ENCODE assay signal across 8 cellular contexts in the genomic region with DNA sequence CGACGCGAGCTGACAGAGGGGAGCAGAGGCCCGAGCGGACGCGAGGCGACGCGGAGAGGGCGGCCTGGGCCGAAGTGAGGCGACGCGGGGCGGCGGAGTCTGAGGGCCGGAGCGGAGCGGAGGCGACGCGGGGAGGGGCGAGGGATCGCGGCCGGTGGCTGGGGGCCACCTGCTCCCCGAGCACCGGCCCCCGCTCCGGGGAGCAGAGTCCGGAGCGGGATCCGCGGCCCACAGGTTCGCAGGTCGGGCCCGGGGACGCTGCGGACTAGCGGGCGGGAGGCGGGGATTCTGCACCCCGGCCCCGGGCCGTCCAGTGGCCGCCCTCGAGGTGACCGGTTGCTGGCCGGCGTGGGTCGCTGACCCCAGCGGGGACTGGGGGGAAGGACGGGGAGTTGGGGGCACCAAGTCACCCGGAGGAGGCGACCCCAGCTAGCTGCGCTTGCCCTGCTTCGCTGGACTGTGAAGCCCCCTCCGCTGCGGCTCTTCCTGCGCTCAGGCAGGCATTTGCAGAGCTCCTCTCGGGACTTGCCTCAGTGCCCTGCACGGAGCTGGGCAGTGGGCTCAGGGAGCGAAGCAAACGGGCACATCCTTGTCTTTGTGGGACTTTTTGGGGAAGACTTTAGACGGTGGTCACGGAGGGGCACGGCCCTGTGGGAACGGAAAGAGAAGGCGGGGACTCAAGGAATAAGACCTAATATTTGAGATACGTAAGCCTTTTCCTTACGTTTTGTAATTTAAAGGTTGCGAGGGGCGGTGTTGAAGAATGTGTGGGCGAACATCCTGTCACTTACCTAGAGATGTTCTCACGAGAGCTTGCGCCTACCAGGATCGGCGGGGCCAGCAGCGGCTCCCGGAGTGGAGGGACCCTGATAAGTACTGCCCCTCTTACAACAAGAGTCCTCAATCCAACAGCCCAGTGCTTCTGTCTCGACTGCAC. TPM values are rescaled to one million over a fixed set of nuclear protein-coding genes. Genes with fewer than 3 reads are reported as not detected.
A peak's percentile ranks its signal among the peaks of the same experiment; 100 is the strongest.
DNase-seq lines count a peak whose midpoint lies in the region; ATAC-seq, FAIRE-seq and TF ChIP-seq lines count a peak whose summit lies in the region.

No MANE protein-coding gene starts in this region.

- H2AFZ ChIP-seq in HepG2 (ENCODE audit: low read length): no peak overlapping the region

- no peaks in the 10 kb centered on the region for H3K9me3 ChIP-seq in HepG2 (ENCODE audit: low read length)

- peak overlapping the region; percentile 90 for H3K27ac ChIP-seq in HepG2 (ENCODE audit: extremely low read length, insufficient read depth, low read length)

- H3K4me3 ChIP-seq in choroid plexus epithelial cell (ENCODE audit: low read depth, low read length) (peak overlapping the region; percentile 86), HepG2 (replicated peaks in 1 of 3; ENCODE audit: insufficient read depth in 1 of 3, low read depth in 2 of 3, low read length in 3 of 3) (peak overlapping the region; percentile 72 to 98 (median 78))

- DNase-seq in NCI-H1436 (lab: John Stamatoyannopoulos, UW) (peak; percentile 14), NCI-H1436 treated with DMSO at 0.1 percent for 48 hours (lab: John Stamatoyannopoulos, UW) (no peak), Kasumi-1 (lab: John Stamatoyannopoulos, UW) (peak; percentile 43 to 48), choroid plexus epithelial cell (ENCODE audit: low read depth) (peak; percentile 74), HepG2 (ENCODE audit: low spot score) (peak; percentile 67)
- DNase-seq in stimulated activated CD4-positive, alpha-beta T cell treated with anti-CD3 and anti-CD28 coated beads, TNF-alpha, amount 100 ng/mL, for 1 hour (ENCODE audit: low read depth in 3 of 3, low spot score in 1 of 3): peak in 2 of 3 donors; percentile 10 to 24

- FAIRE-seq in HepG2 (lab: Jason Lieb, UNC): peak; percentile 74

- WGBS in HepG2 (ENCODE audit: low lambda C conversion rate): 2% methylated on average over 21 of the region's 82 CpGs

- no peak for TF ChIP-seq EP300 in HepG2 (IDR thresholded peaks at IDR 0.05; ENCODE audit: low read depth in 2 of 2, low read length in 2 of 2)
- TF ChIP-seq EP300 in HepG2 (CRISPR knock-in tag; IDR thresholded peaks at IDR 0.05; ENCODE audit: borderline replicate concordance): no peak

- peak in 1 of 2 experiments; percentile 86; a peak in 3 of 4 replicates for TF ChIP-seq POLR2A in HepG2 (IDR thresholded peaks at IDR 0.05; ENCODE audit: insufficient read depth in 1 of 2, low read depth in 2 of 2, low read length in 2 of 2)

- no peaks in the 10 kb centered on the region for H4K20me1 ChIP-seq in HepG2 (ENCODE audit: insufficient read depth, low read length)

- in situ Hi-C loops in HepG2 (cut with HindIII; ENCODE audit: extremely low pct_ligation_motif_present, low pct_unique_long_range_greater_than_20kb): no loop called here

- peaks cover 15% of the 10 kb centered on the region for H3K79me2 ChIP-seq in HepG2 (ENCODE audit: insufficient read depth, low read length)

- peak; percentile 43 for TF ChIP-seq RAD21 in HepG2 (CRISPR knock-in tag; IDR thresholded peaks at IDR 0.05)

- no peaks in the 10 kb centered on the region; a peak in 1 of 5 replicates for H3K27me3 ChIP-seq in HepG2 (ENCODE audit: control insufficient read depth in 1 of 2, insufficient read depth in 2 of 2, low read length in 2 of 2)

- CTCF ChIA-PET in HepG2 (lab: Yijun Ruan, JAX; ENCODE audit: low intra/inter-chr PET ratio, low total read pairs): no interaction called here

- H3K4me2 ChIP-seq in HepG2 (ENCODE audit: low read depth, low read length): peak overlapping the region; percentile 94

- no TSS peak for BruUV-seq in HepG2 (replicated peaks; lab: Mats Ljungman, UMichigan)

- TF ChIP-seq CTCF in choroid plexus epithelial cell (conservative IDR thresholded peaks at IDR 0.05; ENCODE audit: low read depth, low read length) (no peak), HepG2 (CRISPR knock-in tag; IDR thresholded peaks at IDR 0.05) (no peak)

- peaks cover 44% of the 10 kb centered on the region for H3K4me1 ChIP-seq in HepG2 (ENCODE audit: insufficient read depth, low read length)

- ATAC-seq in activated CD4-positive, CD25-positive, alpha-beta regulatory T cell treated with anti-CD3 and anti-CD28 coated beads, Interleukin-2, amount 50 U/mL, for 24 hours: peak; percentile 26 to 31
- peak; percentile 73 for ATAC-seq in HepG2
- no peak for ATAC-seq in GM21528 (IDR thresholded peaks at IDR 0.05; ENCODE audit: low FRiP score, unreplicated experiment)

- intact Hi-C loops in HepG2 (cut with micrococcal nuclease; ENCODE audit: unreplicated experiment): loop anchor here (2.0 kb wide), 1 partner anchor 38 kb away; a partner anchor contains a TSS

- peak overlapping the region; percentile 95 for H3K9ac ChIP-seq in HepG2 (ENCODE audit: insufficient read depth, low read depth, low read length)

- H3K36me3 ChIP-seq in HepG2 (replicated peaks in 1 of 2; ENCODE audit: control insufficient read depth in 1 of 2, insufficient read depth in 2 of 2, low read length in 2 of 2): peaks cover 14 to 34% of the 10 kb centered on the region in 2 experiments; a peak in 4 of 5 replicates

- POLR2A ChIA-PET in HepG2 (lab: Yijun Ruan, JAX): interaction anchor here (1.4 to 4.6 kb wide), 8 partner anchors 18 to 118 kb away, joined by 3 to 29 read pairs (median 6); partner anchors contain the start of genes CNBP and COPG1

TF ChIP-seq in HepG2, 621 proteins besides CTCF, POLR2A, EP300 and RAD21 (continues in another document):
- peak; percentile 50; the same call in 1 of the 2 replicates for TF ChIP-seq MAZ (IDR thresholded peaks at IDR 0.05; ENCODE audit: borderline replicate concordance, low read depth, low read length)
- TF ChIP-seq MAZ (CRISPR knock-in tag; IDR thresholded peaks at IDR 0.05; ENCODE audit: low read depth): peak; percentile 61; the same call in 1 of the 2 replicates
- TF ChIP-seq ZNF296 (CRISPR knock-in tag; conservative IDR thresholded peaks at IDR 0.05): 0 out of 2 replicates have a peak, but pooled peaks have one; percentile 60
- TF ChIP-seq SRSF4 (IDR thresholded peaks at IDR 0.05; ENCODE audit: low read depth, low read length, poor library complexity, severe bottlenecking): no peak
- TF ChIP-seq JUNB (CRISPR knock-in tag; IDR thresholded peaks at IDR 0.05; ENCODE audit: borderline replicate concordance): no peak
- peak; percentile 58 for TF ChIP-seq KMT2A (CRISPR knock-in tag; IDR thresholded peaks at IDR 0.05)
- TF ChIP-seq KLF13 (CRISPR knock-in tag; IDR thresholded peaks at IDR 0.05): no peak
- no peak for TF ChIP-seq TAF15 (IDR thresholded peaks at IDR 0.05; ENCODE audit: low read depth, low read length, poor library complexity, severe bottlenecking)
- TF ChIP-seq XRCC5 (optimal IDR thresholded peaks at IDR 0.05; ENCODE audit: low read length): no peak
- TF ChIP-seq MTF1 (CRISPR knock-in tag; IDR thresholded peaks at IDR 0.05): no peak

RNA-seq across cellular contexts. Expression of gene HMCES, which starts 0.6 kb away (rescaled TPM):
- 37.5 and 52.4 TPM in 2 replicates for total RNA-seq in HepG2 (2016; rRNA removed; fragmentation: Illumina TruSeq; extraction: Trizol)
- 5.9 and 6.0 TPM in 2 replicates for total RNA-seq in HepG2 (2016; cell fraction: cytosol; rRNA removed; fragmentation: Illumina TruSeq; extraction: Trizol; ENCODE audit: low read depth)
- 39.9 and 50.0 TPM in 2 replicates for total RNA-seq in HepG2 (2016; cell fraction: insoluble cytoplasmic fraction; rRNA removed; fragmentation: Illumina TruSeq; extraction: Trizol)
- 15.6 and 17.9 TPM in 2 replicates for total RNA-seq in HepG2 (2016; cell fraction: membrane; rRNA removed; fragmentation: Illumina TruSeq; extraction: Trizol)
- total RNA-seq in HepG2 (2016; cell fraction: nucleus; rRNA removed; fragmentation: Illumina TruSeq; extraction: Trizol): 19.5 and 22.8 TPM in 2 replicates
- 16.1 and 20.1 TPM in 2 replicates for polyA plus RNA-seq in HepG2 (2011; rRNA removed)
- 12.5 and 16.0 TPM in 2 replicates for polyA plus RNA-seq in HepG2 (2011; cell fraction: cytosol; rRNA removed)
- polyA plus RNA-seq in HepG2 (2011; cell fraction: nucleus; rRNA removed): 7.8 and 11.5 TPM in 2 replicates
- 23.1 and 26.3 TPM in 2 replicates for polyA plus RNA-seq in HepG2 (2012)
- 10.2 and 11.1 TPM in 2 replicates for polyA plus RNA-seq in HepG2 (2016; cell fraction: cytosol; fragmentation: Illumina TruSeq; extraction: Trizol; ENCODE audit: low read depth)
- polyA plus RNA-seq in HepG2 (2016; cell fraction: insoluble cytoplasmic fraction; fragmentation: Illumina TruSeq; extraction: Trizol; ENCODE audit: low read depth): 61.1 and 65.6 TPM in 2 replicates
- polyA plus RNA-seq in HepG2 (2016; cell fraction: membrane; fragmentation: Illumina TruSeq; extraction: Trizol; ENCODE audit: low read depth): 16.9 and 18.1 TPM in 2 replicates
- polyA plus RNA-seq in HepG2 (2016; cell fraction: nucleus; fragmentation: Illumina TruSeq; extraction: Trizol; ENCODE audit: insufficient read depth, low read depth): 34.4 and 36.9 TPM in 2 replicates
- polyA minus RNA-seq in HepG2 (2011; rRNA and poly(A)+ RNA removed; ENCODE audit: low replicate concordance): 9.7 and 17.6 TPM in 2 replicates
- polyA minus RNA-seq in HepG2 (2011; cell fraction: cytosol; rRNA and poly(A)+ RNA removed): 12.7 and 20.2 TPM in 2 replicates
- polyA minus RNA-seq in HepG2 (2011; cell fraction: nucleus; rRNA and poly(A)+ RNA removed): 7.2 and 8.7 TPM in 2 replicates

RNA-seq across cellular contexts. Expression of gene COPG1, which starts 29.8 kb away (rescaled TPM):
- 166 and 201 TPM in 2 replicates for total RNA-seq in HepG2 (2016; rRNA removed; fragmentation: Illumina TruSeq; extraction: Trizol)
- total RNA-seq in HepG2 (2016; cell fraction: cytosol; rRNA removed; fragmentation: Illumina TruSeq; extraction: Trizol; ENCODE audit: low read depth): 32.6 and 33.3 TPM in 2 replicates
- 161 and 187 TPM in 2 replicates for total RNA-seq in HepG2 (2016; cell fraction: insoluble cytoplasmic fraction; rRNA removed; fragmentation: Illumina TruSeq; extraction: Trizol)
- total RNA-seq in HepG2 (2016; cell fraction: membrane; rRNA removed; fragmentation: Illumina TruSeq; extraction: Trizol): 53.2 and 59.5 TPM in 2 replicates
- 112 and 137 TPM in 2 replicates for total RNA-seq in HepG2 (2016; cell fraction: nucleus; rRNA removed; fragmentation: Illumina TruSeq; extraction: Trizol)
- 96.0 and 98.6 TPM in 2 replicates for polyA plus RNA-seq in HepG2 (2011; rRNA removed)
- polyA plus RNA-seq in HepG2 (2011; cell fraction: cytosol; rRNA removed): 50.1 and 58.7 TPM in 2 replicates
- 113 and 136 TPM in 2 replicates for polyA plus RNA-seq in HepG2 (2011; cell fraction: nucleus; rRNA removed)
- polyA plus RNA-seq in HepG2 (2012): 104 and 119 TPM in 2 replicates
- polyA plus RNA-seq in HepG2 (2016; cell fraction: cytosol; fragmentation: Illumina TruSeq; extraction: Trizol; ENCODE audit: low read depth): 13.1 and 15.7 TPM in 2 replicates
- polyA plus RNA-seq in HepG2 (2016; cell fraction: insoluble cytoplasmic fraction; fragmentation: Illumina TruSeq; extraction: Trizol; ENCODE audit: low read depth): 185 and 197 TPM in 2 replicates
- polyA plus RNA-seq in HepG2 (2016; cell fraction: membrane; fragmentation: Illumina TruSeq; extraction: Trizol; ENCODE audit: low read depth): 21.2 and 23.0 TPM in 2 replicates
- polyA plus RNA-seq in HepG2 (2016; cell fraction: nucleus; fragmentation: Illumina TruSeq; extraction: Trizol; ENCODE audit: insufficient read depth, low read depth): 168 and 188 TPM in 2 replicates
- polyA minus RNA-seq in HepG2 (2011; rRNA and poly(A)+ RNA removed; ENCODE audit: low replicate concordance): 210 and 345 TPM in 2 replicates
- polyA minus RNA-seq in HepG2 (2011; cell fraction: cytosol; rRNA and poly(A)+ RNA removed): 121 and 122 TPM in 2 replicates
- polyA minus RNA-seq in HepG2 (2011; cell fraction: nucleus; rRNA and poly(A)+ RNA removed): 147 and 157 TPM in 2 replicates
